In the genomic region with DNA sequence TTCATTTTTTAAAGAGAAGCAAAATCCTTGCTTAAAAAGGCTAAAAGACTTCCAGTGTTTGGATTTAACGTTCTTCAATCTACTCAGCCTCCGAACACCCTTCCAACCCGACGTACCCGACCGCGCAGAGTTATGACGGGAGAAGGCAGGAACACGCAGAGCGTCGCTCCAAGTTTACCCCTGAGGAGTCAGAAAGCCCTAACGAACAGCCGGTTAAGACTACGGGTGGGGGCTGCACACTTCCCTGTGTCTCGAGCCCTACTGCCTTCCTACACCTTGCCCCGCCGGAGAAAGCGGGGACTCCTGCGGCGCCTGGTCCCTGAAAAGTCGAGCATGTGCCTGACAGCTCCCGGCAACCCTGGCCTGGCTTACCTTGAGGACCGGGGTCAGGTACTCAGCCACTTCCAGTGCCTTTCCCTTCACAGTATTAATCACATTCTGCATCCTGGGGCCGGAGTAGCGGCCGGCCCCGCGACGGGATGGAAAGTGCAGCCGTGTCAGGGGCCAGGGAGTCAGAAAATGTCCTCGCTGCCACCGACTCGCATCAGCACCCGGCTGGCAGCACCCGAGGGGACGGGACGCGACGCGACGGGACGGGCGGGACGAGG, we compare ENCODE assay signal across 8 cellular contexts. TPM values are rescaled to one million over a fixed set of nuclear protein-coding genes. Genes with fewer than 3 reads are reported as not detected.
A peak's percentile ranks its signal among the peaks of the same experiment; 100 is the strongest.
DNase-seq lines count a peak whose midpoint lies in the region; ATAC-seq and TF ChIP-seq lines count a peak whose summit lies in the region.

No MANE protein-coding gene starts in this region.

- peaks cover 27% of the 10 kb centered on the region for H3K4me1 Mint-ChIP-seq in chondrocyte (ENCODE audit: low read depth)

- peak overlapping the region; percentile 99 for H3K4me3 ChIP-seq in WI38 (ENCODE audit: low read depth, low read length)

- DNase-seq in A172 (ENCODE audit: low spot score) (peak; percentile 72), NCI-H2107 treated with DMSO at 0.1 percent for 48 hours (lab: John Stamatoyannopoulos, UW; ENCODE audit: unreplicated experiment) (peak; percentile 25), chondrocyte (ENCODE audit: low spot score) (no peak), left colon (peak; percentile 79 to 81)
- peak; percentile 62 to 73 for DNase-seq in stimulated activated CD4-positive, alpha-beta T cell treated with anti-CD3 and anti-CD28 coated beads, Interleukin-1b, Interleukin-23, amount 100 ng/mL, for 4 hours (ENCODE audit: low read depth in 2 of 2)

- H3K4me3 Mint-ChIP-seq in chondrocyte (ENCODE audit: unreplicated experiment) = peak overlapping the region; percentile 88

- H3K9me3 Mint-ChIP-seq in chondrocyte (ENCODE audit: low read depth) = no peaks in the 10 kb centered on the region

- ATAC-seq in GM18502 (IDR thresholded peaks at IDR 0.05; ENCODE audit: poor library complexity, unreplicated experiment) (peak; percentile 31), HG02943 (IDR thresholded peaks at IDR 0.05; ENCODE audit: low read depth, unreplicated experiment) (peak; percentile 50), left colon (peak; percentile 68)

- peaks cover 3% of the 10 kb centered on the region for H3K36me3 Mint-ChIP-seq in chondrocyte (ENCODE audit: low read depth)

- intact Hi-C loops in left colon (cut with DNase I, micrococcal nuclease) = no loop called here

- H3K27me3 Mint-ChIP-seq in chondrocyte (ENCODE audit: low read depth) = no peaks in the 10 kb centered on the region

- H3K27ac Mint-ChIP-seq in chondrocyte (ENCODE audit: unreplicated experiment) = peak overlapping the region; percentile 99

- no peak for TF ChIP-seq CTCF in WI38 (IDR thresholded peaks at IDR 0.05; ENCODE audit: low read depth, low read length)
- TF ChIP-seq CTCF in chondrocyte (IDR thresholded peaks at IDR 0.05) = no peak

RNA-seq across cellular contexts. Expression of a gene that starts 0.6 kb away (rescaled TPM):
- 87.3 and 136 TPM in 2 replicates for total RNA-seq in A172 (2014; rRNA removed; shearing (Covaris generic))
- total RNA-seq in chondrocyte (41.2 to 48.7 TPM (median 42.7 TPM) in 3 replicates), left colon (10 to 100 TPM; 52.9 to 55.1 TPM)

RNA-seq across cellular contexts. Expression of a gene that starts 0.7 kb away (rescaled TPM):
- total RNA-seq in A172 (2014; rRNA removed; shearing (Covaris generic)) = 47.5 and 48.4 TPM in 2 replicates
- total RNA-seq in chondrocyte = 39.8 to 46.4 TPM (median 45.8 TPM) in 3 replicates
- total RNA-seq in left colon = 10 to 100 TPM; 32.8 to 35.6 TPM
